In the genomic region with DNA sequence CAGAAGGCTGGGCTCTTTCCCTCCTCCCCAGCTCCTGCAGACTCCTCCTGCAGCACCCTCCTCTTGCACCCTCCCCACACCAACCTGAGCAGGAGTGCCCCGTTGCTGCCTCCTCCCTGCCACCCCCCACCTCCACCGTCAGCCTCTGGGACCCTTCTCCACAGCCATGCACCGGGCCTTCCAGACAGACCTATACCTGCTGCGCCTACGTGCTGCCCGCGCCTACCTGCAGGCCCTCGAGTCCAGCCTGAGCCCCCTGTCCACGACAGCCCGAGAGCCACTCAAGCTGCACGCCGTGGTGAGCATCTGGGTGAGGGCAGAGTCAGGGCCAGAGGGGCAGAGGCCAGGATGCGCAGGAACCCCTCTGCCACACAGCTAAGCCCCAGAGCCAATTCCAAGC, we compare ENCODE assay signal across 25 cellular contexts. TPM values are rescaled to one million over a fixed set of nuclear protein-coding genes. Genes with fewer than 3 reads are reported as not detected.
DNase-seq lines count a peak whose midpoint lies in the region; ATAC-seq, FAIRE-seq and TF ChIP-seq lines count a peak whose summit lies in the region.
"Had no signal": no experiment of that assay in that cellular context is flagged by ENCODE, and none has a peak within 500 bp of the region (broad histone marks: within the 10 kb centered on the region; RNA-seq: fewer than 3 reads in every experiment).

No MANE protein-coding gene starts in this region.

- no peak overlapping the region for H2BK20ac ChIP-seq in H9 (ENCODE audit: low read depth, low read length, poor library complexity, severe bottlenecking)
- H2BK20ac ChIP-seq in H1 (ENCODE audit: low read length): no peak overlapping the region

- H3K4me2 ChIP-seq in H9 (ENCODE audit: insufficient read depth, insufficient read length, low read length): no peak overlapping the region
- H3K4me2 ChIP-seq in H1 (ENCODE audit: insufficient read depth in 1 of 2, low read depth in 2 of 2, low read length in 2 of 2): no peak overlapping the region
- no peak overlapping the region for H3K4me2 ChIP-seq in neuronal stem cell (ENCODE audit: insufficient read depth, low read length, poor library complexity, severe bottlenecking)
- H3K4me2 ChIP-seq: BLaER1, KMS-11 had no signal

- H3K79me2 ChIP-seq in H9 (ENCODE audit: insufficient read depth, low read length) (no peaks in the 10 kb centered on the region), H1 (ENCODE audit: control insufficient read depth in 1 of 2, insufficient read depth in 2 of 2, low read length in 2 of 2) (no peaks in the 10 kb centered on the region)

- H2AFZ ChIP-seq in H9 (ENCODE audit: low read length) (no peak overlapping the region), H1 (ENCODE audit: low read length) (no peak overlapping the region), neuronal stem cell (ENCODE audit: low read length) (no peak overlapping the region)
- H2AFZ ChIP-seq: GM23248 had no signal

- H3K23ac ChIP-seq in H9 (ENCODE audit: insufficient read length, low read depth, low read length) (no peak overlapping the region), H1 (ENCODE audit: insufficient read length) (no peak overlapping the region), neuronal stem cell (ENCODE audit: low read depth, low read length, poor library complexity) (no peak overlapping the region)

- H2BK15ac ChIP-seq in H9 (ENCODE audit: low read depth, low read length): no peak overlapping the region
- H2BK15ac ChIP-seq in H1 (ENCODE audit: low read length): no peak overlapping the region
- H2BK15ac ChIP-seq in neuronal stem cell (ENCODE audit: low read length): no peak overlapping the region

- no peak for TF ChIP-seq RAD21 in H1 (IDR thresholded peaks at IDR 0.05 in 1 of 2, conservative IDR thresholded peaks at IDR 0.05 in 1 of 2; ENCODE audit: low read depth in 2 of 2, low read length in 2 of 2)

- no peak overlapping the region for H3T11ph ChIP-seq in H9 (ENCODE audit: low read length)

- H3K18ac ChIP-seq in H9 (ENCODE audit: insufficient read length, low read depth, low read length) (no peak overlapping the region), H1 (ENCODE audit: extremely low read depth, low read length) (no peak overlapping the region), neuronal stem cell (ENCODE audit: low read length) (no peak overlapping the region)

- H3K4ac ChIP-seq in H9 (ENCODE audit: low read depth, low read length) (no peak overlapping the region), H1 (replicated peaks; ENCODE audit: insufficient read length, low read depth, low read length) (no peak overlapping the region), neuronal stem cell (ENCODE audit: low read length) (peak overlapping the region; percentile 27)

- no peaks in the 10 kb centered on the region for H3K9me3 Mint-ChIP-seq in H9
- H3K9me3 Mint-ChIP-seq in stimulated activated naive CD8-positive, alpha-beta T cell treated with anti-CD3 and anti-CD28 coated beads, Interleukin-15, amount 100 ng/mL, for 72 hours: no peaks in the 10 kb centered on the region
- H3K9me3 Mint-ChIP-seq: CD4-positive, alpha-beta T cell had no signal

- no peaks in the 10 kb centered on the region for H3K27me3 ChIP-seq in H9 (ENCODE audit: insufficient read depth, low read length)
- H3K27me3 ChIP-seq in H1 (replicated peaks in 1 of 4; ENCODE audit: control insufficient read depth in 3 of 4, extremely low read depth in 1 of 4, insufficient read depth in 3 of 4, low read length in 3 of 4): no peaks in the 10 kb centered on the region
- no peaks in the 10 kb centered on the region for H3K27me3 ChIP-seq in neuronal stem cell (ENCODE audit: control insufficient read depth in 3 of 3, insufficient read depth in 3 of 3, low read depth in 1 of 3, low read length in 3 of 3)
- no peaks in the 10 kb centered on the region for H3K27me3 ChIP-seq in Peyer's patch
- H3K27me3 ChIP-seq: BLaER1, SJSA1 had no signal

- H3K27ac Mint-ChIP-seq in H9: peak overlapping the region in 2 of 3 experiments; percentile 19 to 55; a peak in 2 of 7 replicates
- H3K27ac Mint-ChIP-seq in stimulated activated naive CD8-positive, alpha-beta T cell treated with anti-CD3 and anti-CD28 coated beads, Interleukin-15, amount 100 ng/mL, for 72 hours: no peak overlapping the region
- H3K27ac Mint-ChIP-seq: CD4-positive, alpha-beta T cell had no signal

- CTCF ChIA-PET in H1 (lab: Charles Lee; ENCODE audit: partially characterized antibody): interaction anchor here (0.5 to 1.3 kb wide), 7 partner anchors 38 to 166 kb away, joined by 3 read pairs; partner anchors contain the start of genes CCDC87, CCS and MRPL11

- peaks cover 0 to 3% (median 1%) of the 10 kb centered on the region in 4 experiments; a peak in 3 of 8 replicates for H3K36me3 ChIP-seq in H1 (ENCODE audit: control insufficient read depth in 2 of 4, insufficient read depth in 4 of 4, low read length in 3 of 4)
- H3K36me3 ChIP-seq in neuronal stem cell (replicated peaks in 1 of 2; ENCODE audit: control insufficient read depth in 2 of 2, insufficient read depth in 2 of 2, low read length in 2 of 2): peaks cover 18 to 28% of the 10 kb centered on the region in 2 donors
- peaks cover 0 to 26% (median 0%) of the 10 kb centered on the region in 3 donors for H3K36me3 ChIP-seq in Peyer's patch

- H3K4me1 ChIP-seq in H9 (ENCODE audit: insufficient read depth, low read length) (no peaks in the 10 kb centered on the region), H1 (replicated peaks in 1 of 4; ENCODE audit: control insufficient read depth in 3 of 4, insufficient read depth in 4 of 4, low read length in 3 of 4) (peaks cover 0 to 2% (median 0%) of the 10 kb centered on the region in 4 experiments; a peak in 1 of 7 replicates), neuronal stem cell (ENCODE audit: control insufficient read depth in 2 of 2, insufficient read depth in 1 of 2, low read depth in 1 of 2, low read length in 2 of 2) (no peaks in the 10 kb centered on the region), Peyer's patch (no peaks in the 10 kb centered on the region)
- H3K4me1 ChIP-seq: BLaER1, SJSA1 had no signal

- no peak overlapping the region; the same call in 1 of the 2 replicates for H3K14ac ChIP-seq in H9 (ENCODE audit: insufficient read depth, low read length)
- no peak overlapping the region for H3K14ac ChIP-seq in H1 (ENCODE audit: insufficient read length)
- H3K14ac ChIP-seq in neuronal stem cell (ENCODE audit: low read length): no peak overlapping the region

- H4K91ac ChIP-seq in H9 (ENCODE audit: insufficient read length, low read depth, low read length) (no peak overlapping the region), H1 (replicated peaks; ENCODE audit: insufficient read length, low read length) (no peak overlapping the region), neuronal stem cell (ENCODE audit: low read depth, low read length, poor library complexity) (no peak overlapping the region)

- H3K27ac ChIP-seq in H9 (ENCODE audit: insufficient read length, low read depth, low read length): no peak overlapping the region
- no peak overlapping the region; the same call in 1 of the 2 replicates for H3K27ac ChIP-seq in H1 (ENCODE audit: low read depth, low read length)
- H3K27ac ChIP-seq in neuronal stem cell (replicated peaks; ENCODE audit: low read length): no peak overlapping the region
- H3K27ac ChIP-seq in Peyer's patch: no peak overlapping the region
- H3K27ac ChIP-seq: 22Rv1, BLaER1, GM23248, KMS-11, SJSA1 had no signal

- H4K20me1 ChIP-seq in H9 (ENCODE audit: control insufficient read depth, insufficient read depth, insufficient read length) (no peaks in the 10 kb centered on the region), H1 (replicated peaks in 1 of 2; ENCODE audit: control insufficient read depth in 1 of 2, insufficient read depth in 2 of 2, low read length in 2 of 2) (no peaks in the 10 kb centered on the region)
- H4K20me1 ChIP-seq: BLaER1 had no signal

- POLR2A ChIA-PET in H1 (lab: Charles Lee; ENCODE audit: partially characterized antibody): interaction anchor here (0.6 to 4.8 kb wide), 11 partner anchors 8 to 159 kb away, joined by 3 to 23 read pairs (median 4); partner anchors contain the start of genes ACTN3, BBS1, DPP3 and ZDHHC24

- no peak overlapping the region for H3K4me3 Mint-ChIP-seq in H9
- no peak overlapping the region for H3K4me3 Mint-ChIP-seq in stimulated activated naive CD8-positive, alpha-beta T cell treated with anti-CD3 and anti-CD28 coated beads, Interleukin-15, amount 100 ng/mL, for 72 hours
- H3K4me3 Mint-ChIP-seq: CD4-positive, alpha-beta T cell had no signal

- no peak for ATAC-seq in stimulated activated naive CD8-positive, alpha-beta T cell treated with anti-CD3 and anti-CD28 coated beads, Interleukin-15, amount 100 ng/mL, for 72 hours
- ATAC-seq in left ventricle myocardium superior: no peak

- no peak overlapping the region for H4K5ac ChIP-seq in H9 (ENCODE audit: insufficient read length, low read depth, low read length)
- H4K5ac ChIP-seq in H1 (ENCODE audit: insufficient read length, low read depth, low read length): no peak overlapping the region

- H3K4me3 ChIP-seq in H1 (ENCODE audit: extremely low read depth in 1 of 4, insufficient read depth in 2 of 4, low read depth in 3 of 4, low read length in 4 of 4): no peak overlapping the region
- H3K4me3 ChIP-seq in neuronal stem cell (ENCODE audit: low read length in 2 of 2): no peak overlapping the region
- H3K4me3 ChIP-seq in Peyer's patch: no peak overlapping the region
- H3K4me3 ChIP-seq: BLaER1, GM23248, SJSA1 had no signal

- H3K36me3 Mint-ChIP-seq in H9 (ENCODE audit: insufficient read depth in 1 of 3, low read depth in 3 of 3): peaks cover 0 to 9% (median 6%) of the 10 kb centered on the region in 3 experiments; a peak in 5 of 7 replicates

- TF ChIP-seq POLR2A in H1 (IDR thresholded peaks at IDR 0.05; ENCODE audit: control extremely low read depth in 1 of 2, low read depth in 2 of 2, low read length in 2 of 2): no peak
- no peak for TF ChIP-seq POLR2A in Peyer's patch (IDR thresholded peaks at IDR 0.05)

- H2AK5ac ChIP-seq in H9 (ENCODE audit: insufficient read length, low read length): no peak overlapping the region
- peak overlapping the region; percentile 41; the same call in 1 of the 2 replicates for H2AK5ac ChIP-seq in H1 (ENCODE audit: low read depth, low read length)
- no peak overlapping the region for H2AK5ac ChIP-seq in neuronal stem cell (ENCODE audit: low read depth, low read length)

- H2BK120ac ChIP-seq in H9 (ENCODE audit: low read depth, low read length, poor library complexity, severe bottlenecking) (no peak overlapping the region), H1 (replicated peaks; ENCODE audit: low read depth, low read length) (no peak overlapping the region), neuronal stem cell (ENCODE audit: low read depth, low read length) (no peak overlapping the region)

- H3K9ac ChIP-seq in H9 (ENCODE audit: extremely low read depth, insufficient read length, low read length) (no peak overlapping the region), H1 (replicated peaks in 1 of 4; ENCODE audit: extremely low read depth in 1 of 4, low read depth in 3 of 4, low read length in 3 of 4) (no peak overlapping the region; a peak in 1 of 7 replicates), neuronal stem cell (ENCODE audit: low read depth, low read length, poor library complexity) (no peak overlapping the region)
- H3K9ac ChIP-seq: BLaER1, GM23248, KMS-11 had no signal

- no peaks in the 10 kb centered on the region for H3K9me3 ChIP-seq in H9 (ENCODE audit: control insufficient read depth, low read depth, low read length)
- H3K9me3 ChIP-seq in H1 (ENCODE audit: insufficient read depth in 2 of 2, low read depth in 1 of 2, low read length in 1 of 2): no peaks in the 10 kb centered on the region
- no peaks in the 10 kb centered on the region for H3K9me3 ChIP-seq in neuronal stem cell (replicated peaks in 1 of 2; ENCODE audit: control insufficient read depth in 2 of 2, insufficient read depth in 1 of 2, low read depth in 1 of 2, low read length in 2 of 2)
- no peaks in the 10 kb centered on the region for H3K9me3 ChIP-seq in Peyer's patch
- H3K9me3 ChIP-seq: BLaER1, SJSA1 had no signal

- WGBS in H9 (ENCODE audit: extremely low coverage, insufficient read length, low lambda C conversion rate): no CpG with 5 or more reads among the region's 13 CpGs
- WGBS in H1 (ENCODE audit: extremely low coverage in 1 of 2, insufficient coverage in 1 of 2, insufficient read length in 1 of 2, insufficient replicate concordance in 2 of 2, low coverage in 1 of 2, low lambda C conversion rate in 2 of 2, missing lambda C conversion rate in 1 of 2), 2 experiments: 85% methylated on average over 13 of the region's 13 CpGs; no CpG with 5 or more reads in 1 of the 2 experiments
- no CpG with 5 or more reads among the region's 13 CpGs for WGBS in neuronal stem cell (ENCODE audit: extremely low coverage in 2 of 2, insufficient read length in 2 of 2, insufficient replicate concordance in 1 of 2), 2 donors

- no peaks in the 10 kb centered on the region for H3K23me2 ChIP-seq in H9 (ENCODE audit: insufficient read length, low read depth, low read length, poor library complexity, severe bottlenecking)
- H3K23me2 ChIP-seq in H1 (ENCODE audit: low read depth, low read length): no peaks in the 10 kb centered on the region

- no peak for TF ChIP-seq CTCF in H9 (conservative IDR thresholded peaks at IDR 0.05)
- no peak for TF ChIP-seq CTCF in H1 (IDR thresholded peaks at IDR 0.05; ENCODE audit: control extremely low read depth in 1 of 3, insufficient read depth in 1 of 3, low read depth in 1 of 3, low read length in 3 of 3)
- TF ChIP-seq CTCF in Peyer's patch (IDR thresholded peaks at IDR 0.05): no peak

- no peak overlapping the region for H4K8ac ChIP-seq in H9 (replicated peaks; ENCODE audit: insufficient read length, low read depth, low read length)
- no peak overlapping the region for H4K8ac ChIP-seq in H1 (ENCODE audit: extremely low read depth, insufficient read depth, low read length)
- H4K8ac ChIP-seq in neuronal stem cell (ENCODE audit: low read depth, low read length): peak overlapping the region; percentile 48

- no peaks in the 10 kb centered on the region for H3K27me3 Mint-ChIP-seq in H9 (ENCODE audit: low read depth)
- no peaks in the 10 kb centered on the region for H3K27me3 Mint-ChIP-seq in stimulated activated naive CD8-positive, alpha-beta T cell treated with anti-CD3 and anti-CD28 coated beads, Interleukin-15, amount 100 ng/mL, for 72 hours
- H3K27me3 Mint-ChIP-seq: CD4-positive, alpha-beta T cell had no signal

- FAIRE-seq in H1 (lab: Jason Lieb, UNC): no peak
- FAIRE-seq: GM12891 had no signal

- H2BK5ac ChIP-seq in H9 (ENCODE audit: insufficient read length, low read length) (no peak overlapping the region), H1 (ENCODE audit: low read depth, low read length) (no peak overlapping the region), neuronal stem cell (ENCODE audit: low read length) (no peak overlapping the region)

- DNase-seq in H9: no peak
- no peak for DNase-seq in H1 (ENCODE audit: low read depth in 1 of 2, low spot score in 2 of 2)
- no peak for DNase-seq in neuronal stem cell (ENCODE audit: low spot score)
- DNase-seq in stimulated activated naive CD8-positive, alpha-beta T cell treated with anti-CD3 and anti-CD28 coated beads, Interleukin-15, amount 100 ng/mL, for 72 hours: no peak
- no peak for DNase-seq in Peyer's patch
- DNase-seq in left ventricle myocardium superior: no peak
- DNase-seq: ACHN; CD4-positive, alpha-beta T cell; COR-L47; DMS79 treated with DMSO at 0.1 percent for 48 hours; GM23248; HCEC 1CT; NCI-H1105 treated with DMSO at 0.1 percent for 48 hours; NCI-H2081; NCI-H2171; NCI-H345; NCI-H524; NCI-H774; NK-92 treated with Interleukin-12 subunit alpha and Interleukin-12 subunit beta, amount 100 ng/mL, for 24 hours had no signal

- H3K79me1 ChIP-seq in H9 (ENCODE audit: insufficient read depth, low read depth, low read length, poor library complexity, severe bottlenecking) (no peaks in the 10 kb centered on the region), H1 (ENCODE audit: low read depth, low read length) (peaks cover 2% of the 10 kb centered on the region; the same call in 1 of the 2 replicates), neuronal stem cell (ENCODE audit: low read depth, low read length) (peaks cover 3% of the 10 kb centered on the region)

- TF ChIP-seq EP300 in H1 (IDR thresholded peaks at IDR 0.05; ENCODE audit: borderline replicate concordance in 1 of 2, low read depth in 2 of 2, low read length in 2 of 2): no peak

- intact Hi-C loops in left ventricle myocardium superior (cut with micrococcal nuclease): no loop called here

- no peak overlapping the region for H2BK12ac ChIP-seq in H9 (ENCODE audit: insufficient read length, low read depth, low read length)
- no peak overlapping the region for H2BK12ac ChIP-seq in H1 (ENCODE audit: low read depth, low read length)
- no peak overlapping the region for H2BK12ac ChIP-seq in neuronal stem cell (ENCODE audit: low read length)

- no peak overlapping the region for H3K56ac ChIP-seq in H9 (ENCODE audit: insufficient read length, low read depth, low read length)
- H3K56ac ChIP-seq in H1 (replicated peaks; ENCODE audit: insufficient read length, low read depth, low read length): no peak overlapping the region

- peaks cover 12 to 13% of the 10 kb centered on the region in 2 experiments for H3K4me1 Mint-ChIP-seq in H9
- H3K4me1 Mint-ChIP-seq in stimulated activated naive CD8-positive, alpha-beta T cell treated with anti-CD3 and anti-CD28 coated beads, Interleukin-15, amount 100 ng/mL, for 72 hours: peaks cover 6% of the 10 kb centered on the region

RNA-seq across cellular contexts. Expression of gene ZDHHC24, which starts 16.2 kb away (rescaled TPM):
- 8.1 and 8.9 TPM in 2 replicates for total RNA-seq in H9 (2021)
- total RNA-seq in H1 (2021; fragmentation: NEBNext Ultra II Directional; extraction: Animal tissue kit (Norgen Biotek cat#: 25700)): 7.0 and 8.4 TPM in 2 replicates
- 9.7 and 15.6 TPM in 2 replicates for polyA plus RNA-seq in H1 (2011; rRNA removed)
- polyA plus RNA-seq in H1 (2011; cell fraction: cytosol; rRNA removed): 9.0 TPM
- polyA plus RNA-seq in H1 (2011; cell fraction: nucleus; rRNA removed): 9.8 TPM
- polyA plus RNA-seq in H1 (2012, experiment 1 of 2): 4.9 to 7.2 TPM (median 5.5 TPM) in 4 replicates
- polyA plus RNA-seq in H1 (2012, experiment 2 of 2): 4.1 TPM
- polyA plus RNA-seq in H1 (2013, experiment 1 of 2): 8.8 TPM
- 9.9 TPM for polyA plus RNA-seq in H1 (2013, experiment 2 of 2)
- polyA minus RNA-seq in H1 (2011; rRNA and poly(A)+ RNA removed): 3.3 TPM in 2 replicates
- 10.1 TPM for polyA minus RNA-seq in H1 (2011; cell fraction: cytosol; rRNA and poly(A)+ RNA removed)
- polyA minus RNA-seq in H1 (2011; cell fraction: nucleus; rRNA and poly(A)+ RNA removed): 4.4 TPM
- polyA plus RNA-seq in neuronal stem cell (2013, experiment 1 of 2): 5.8 TPM
- 5.8 TPM for polyA plus RNA-seq in neuronal stem cell (2013, experiment 2 of 2)
- 10 to 100 TPM in 3 of 4 donors, 1 to 10 TPM in 1; 9.1 to 29.3 (median 15.3) TPM for total RNA-seq in Peyer's patch
- 5.5 TPM for total RNA-seq in left ventricle myocardium superior

RNA-seq across cellular contexts. Expression of gene ACTN3, which starts 17.0 kb away (rescaled TPM):
- 45.7 TPM in 2 replicates for total RNA-seq in H9 (2021)
- 28.2 and 30.8 TPM in 2 replicates for total RNA-seq in H1 (2021; fragmentation: NEBNext Ultra II Directional; extraction: Animal tissue kit (Norgen Biotek cat#: 25700))
- polyA plus RNA-seq in H1 (2011; rRNA removed): 36.7 and 46.2 TPM in 2 replicates
- 38.5 TPM for polyA plus RNA-seq in H1 (2011; cell fraction: cytosol; rRNA removed)
- 243 TPM for polyA plus RNA-seq in H1 (2011; cell fraction: nucleus; rRNA removed)
- polyA plus RNA-seq in H1 (2012, experiment 1 of 2): 42.8 to 71.4 TPM (median 62.6 TPM) in 4 replicates
- 28.4 TPM for polyA plus RNA-seq in H1 (2012, experiment 2 of 2)
- polyA plus RNA-seq in H1 (2013, experiment 1 of 2): 12.6 TPM
- polyA plus RNA-seq in H1 (2013, experiment 2 of 2): 10.9 TPM
- polyA minus RNA-seq in H1 (2011; rRNA and poly(A)+ RNA removed): 33.9 and 39.3 TPM in 2 replicates
- polyA minus RNA-seq in H1 (2011; cell fraction: cytosol; rRNA and poly(A)+ RNA removed): 14.0 TPM
- 32.1 TPM for polyA minus RNA-seq in H1 (2011; cell fraction: nucleus; rRNA and poly(A)+ RNA removed)
- 15.3 TPM for polyA plus RNA-seq in neuronal stem cell (2013, experiment 1 of 2)
- polyA plus RNA-seq in neuronal stem cell (2013, experiment 2 of 2): 14.8 TPM
- total RNA-seq in Peyer's patch: not detected
- not detected for total RNA-seq in left ventricle myocardium superior
- total RNA-seq: GM23248, HT1080, SJSA1 had no signal
- polyA plus RNA-seq: GM23248 had no signal

RNA-seq across cellular contexts. Expression of gene BBS1, which starts 19.2 kb away (rescaled TPM):
- total RNA-seq in H9 (2021) (27.2 and 29.5 TPM in 2 replicates), Peyer's patch (100 to 1,000 TPM in 1 of 4 donors, 10 to 100 TPM in 3; 25.6 to 167 (median 73.4) TPM), left ventricle myocardium superior (17.8 TPM)
- total RNA-seq in H1 (2021; fragmentation: NEBNext Ultra II Directional; extraction: Animal tissue kit (Norgen Biotek cat#: 25700)): 19.1 and 22.1 TPM in 2 replicates
- polyA plus RNA-seq in H1 (2011; rRNA removed): 19.5 and 33.7 TPM in 2 replicates
- polyA plus RNA-seq in H1 (2011; cell fraction: cytosol; rRNA removed): 26.9 TPM
- polyA plus RNA-seq in H1 (2011; cell fraction: nucleus; rRNA removed): 59.4 TPM
- polyA plus RNA-seq in H1 (2012, experiment 1 of 2): 18.6 to 24.3 TPM (median 22.4 TPM) in 4 replicates
- polyA plus RNA-seq in H1 (2012, experiment 2 of 2): 14.7 TPM
- 11.0 TPM for polyA plus RNA-seq in H1 (2013, experiment 1 of 2)
- polyA plus RNA-seq in H1 (2013, experiment 2 of 2): 10.8 TPM
- polyA minus RNA-seq in H1 (2011; rRNA and poly(A)+ RNA removed): 23.6 and 31.8 TPM in 2 replicates
- polyA minus RNA-seq in H1 (2011; cell fraction: cytosol; rRNA and poly(A)+ RNA removed): 32.1 TPM
- 30.9 TPM for polyA minus RNA-seq in H1 (2011; cell fraction: nucleus; rRNA and poly(A)+ RNA removed)
- 26.0 TPM for polyA plus RNA-seq in neuronal stem cell (2013, experiment 1 of 2)
- polyA plus RNA-seq in neuronal stem cell (2013, experiment 2 of 2): 25.7 TPM

RNA-seq across cellular contexts. Expression of gene CTSF, which starts 38.8 kb away (rescaled TPM):
- total RNA-seq in H9 (2021) (0.48 and 0.98 TPM in 2 replicates), Peyer's patch (10 to 100 TPM in 3 of 4 donors, 1 to 10 TPM in 1; 5.4 to 24.3 (median 21.8) TPM), left ventricle myocardium superior (64.5 TPM)
- 0.36 and 0.58 TPM in 2 replicates for total RNA-seq in H1 (2021; fragmentation: NEBNext Ultra II Directional; extraction: Animal tissue kit (Norgen Biotek cat#: 25700))
- 2.3 and 2.6 TPM in 2 replicates for polyA plus RNA-seq in H1 (2011; rRNA removed)
- 2.0 TPM for polyA plus RNA-seq in H1 (2011; cell fraction: cytosol; rRNA removed)
- 8.5 TPM for polyA plus RNA-seq in H1 (2011; cell fraction: nucleus; rRNA removed)
- polyA plus RNA-seq in H1 (2012, experiment 1 of 2): 2.6 to 3.8 TPM (median 2.9 TPM) in 4 replicates
- 2.9 TPM for polyA plus RNA-seq in H1 (2012, experiment 2 of 2)
- 1.7 TPM for polyA plus RNA-seq in H1 (2013, experiment 1 of 2)
- 1.7 TPM for polyA plus RNA-seq in H1 (2013, experiment 2 of 2)
- 3.0 and 5.3 TPM in 2 replicates for polyA minus RNA-seq in H1 (2011; rRNA and poly(A)+ RNA removed)
- 2.9 TPM for polyA minus RNA-seq in H1 (2011; cell fraction: cytosol; rRNA and poly(A)+ RNA removed)
- 0.50 TPM for polyA minus RNA-seq in H1 (2011; cell fraction: nucleus; rRNA and poly(A)+ RNA removed)
- 1.3 TPM for polyA plus RNA-seq in neuronal stem cell (2013, experiment 1 of 2)
- polyA plus RNA-seq in neuronal stem cell (2013, experiment 2 of 2): 1.2 TPM

RNA-seq across cellular contexts. Expression of gene DPP3, which starts 49.4 kb away (rescaled TPM):
- 83.1 and 85.3 TPM in 2 replicates for total RNA-seq in H9 (2021)
- 82.7 and 86.4 TPM in 2 replicates for total RNA-seq in H1 (2021; fragmentation: NEBNext Ultra II Directional; extraction: Animal tissue kit (Norgen Biotek cat#: 25700))
- polyA plus RNA-seq in H1 (2011; rRNA removed): 75.1 and 90.6 TPM in 2 replicates
- 78.8 TPM for polyA plus RNA-seq in H1 (2011; cell fraction: cytosol; rRNA removed)
- 231 TPM for polyA plus RNA-seq in H1 (2011; cell fraction: nucleus; rRNA removed)
- polyA plus RNA-seq in H1 (2012, experiment 1 of 2): 67.1 to 86.6 TPM (median 82.3 TPM) in 4 replicates
- polyA plus RNA-seq in H1 (2012, experiment 2 of 2): 84.4 TPM
- 35.6 TPM for polyA plus RNA-seq in H1 (2013, experiment 1 of 2)
- 33.7 TPM for polyA plus RNA-seq in H1 (2013, experiment 2 of 2)
- 126 TPM in 2 replicates for polyA minus RNA-seq in H1 (2011; rRNA and poly(A)+ RNA removed)
- polyA minus RNA-seq in H1 (2011; cell fraction: cytosol; rRNA and poly(A)+ RNA removed): 122 TPM
- polyA minus RNA-seq in H1 (2011; cell fraction: nucleus; rRNA and poly(A)+ RNA removed): 94.0 TPM
- 23.4 TPM for polyA plus RNA-seq in neuronal stem cell (2013, experiment 1 of 2)
- 23.8 TPM for polyA plus RNA-seq in neuronal stem cell (2013, experiment 2 of 2)
- 10 to 100 TPM; 58.3 to 66.8 (median 63.2) TPM for total RNA-seq in Peyer's patch
- total RNA-seq in left ventricle myocardium superior: 9.7 TPM

Comparison
In these comparisons a context has a peak if more than half of its experiments do, and no peak if none do; other contexts are left out.
1. H3K27ac Mint-ChIP-seq: peak in H9 (2 of 3); none in stimulated activated naive CD8-positive, alpha-beta T cell treated with anti-CD3 and anti-CD28 coated beads, Interleukin-15, amount 100 ng/mL, for 72 hours (0 of 2).
2. RNA of gene ACTN3, which starts 17.0 kb away (total RNA-seq): 45.7 TPM in H9 and 28.2 to 30.8 TPM in H1; not detected in left ventricle myocardium superior (single experiment) and not detected in Peyer's patch; every median in the first group is over 10 times any median in the second.